In genomic region chr19:31211088-31211487, GRCh38 we compare ENCODE assay signal across 25 cellular contexts.
"Had no signal": no experiment of that assay in that cellular context is flagged by ENCODE, and none has a peak within 500 bp of the region (broad histone marks: within the 10 kb centered on the region; RNA-seq: fewer than 3 reads in every experiment).

No MANE protein-coding gene starts in this region.

- H3K9me3 ChIP-seq: esophagus muscularis mucosa, gastrocnemius medialis, left ventricle myocardium inferior, lower lobe of right lung, neutrophil, sigmoid colon, stomach, thoracic aorta, transverse colon had no signal

- H3K4me1 ChIP-seq: esophagus muscularis mucosa, left ventricle myocardium inferior, lower lobe of right lung, sigmoid colon, stomach, transverse colon had no signal

- H3K4me3 Mint-ChIP-seq: dendritic cell treated with granulocyte-macrophage colony-stimulating factor and Interleukin-4, amounts not matched to agents 40 ng/mL and 50 ng/mL, for 4 days; effector memory CD8-positive, alpha-beta T cell; immature natural killer cell; memory B cell; nephron progenitor cell had no signal

- H3K27me3 ChIP-seq: esophagus muscularis mucosa, gastrocnemius medialis, sigmoid colon, stomach, transverse colon had no signal

- H3K27ac ChIP-seq: epithelial cell of prostate, esophagus muscularis mucosa, gastrocnemius medialis, left ventricle myocardium inferior, lower lobe of right lung, neutrophil, sigmoid colon, skin epidermis, stomach, thoracic aorta, transverse colon had no signal

- ATAC-seq: effector memory CD8-positive, alpha-beta T cell; gastrocnemius medialis; left cardiac atrium; lower lobe of right lung had no signal

- H3K36me3 ChIP-seq: esophagus muscularis mucosa, gastrocnemius medialis, left ventricle myocardium inferior, lower lobe of right lung, neutrophil, sigmoid colon, stomach, thoracic aorta, transverse colon had no signal

- H3K4me3 ChIP-seq: esophagus muscularis mucosa, gastrocnemius medialis, left ventricle myocardium inferior, lower lobe of right lung, sigmoid colon, skin epidermis, stomach, thoracic aorta, transverse colon had no signal

- FAIRE-seq: colon, kidney had no signal

- H3K27ac Mint-ChIP-seq: dendritic cell treated with granulocyte-macrophage colony-stimulating factor and Interleukin-4, amounts not matched to agents 40 ng/mL and 50 ng/mL, for 4 days; memory B cell; nephron progenitor cell had no signal

- DNase-seq: effector memory CD8-positive, alpha-beta T cell; gastrocnemius medialis; immature natural killer cell; left cardiac atrium; left ventricle myocardium inferior; lower lobe of right lung; midbrain; nephron progenitor cell; posterior cingulate gyrus; sigmoid colon; stimulated activated CD4-positive, alpha-beta T cell treated with anti-CD3 and anti-CD28 coated beads, Interleukin-2, amount 100 ng/mL, for 24 hours; stimulated activated CD4-positive, alpha-beta T cell treated with anti-CD3 and anti-CD28 coated beads, Interleukin-4, amount 100 ng/mL, for 4 hours; stimulated activated naive CD4-positive, alpha-beta T cell; stomach; substantia nigra; transverse colon had no signal

- H3K4me1 Mint-ChIP-seq: memory B cell, nephron progenitor cell had no signal

- H3K9me3 Mint-ChIP-seq: dendritic cell treated with granulocyte-macrophage colony-stimulating factor and Interleukin-4, amounts not matched to agents 40 ng/mL and 50 ng/mL, for 4 days; effector memory CD8-positive, alpha-beta T cell had no signal
